Comparison of ENCODE assay signal across 8 cellular contexts in the genomic region with DNA sequence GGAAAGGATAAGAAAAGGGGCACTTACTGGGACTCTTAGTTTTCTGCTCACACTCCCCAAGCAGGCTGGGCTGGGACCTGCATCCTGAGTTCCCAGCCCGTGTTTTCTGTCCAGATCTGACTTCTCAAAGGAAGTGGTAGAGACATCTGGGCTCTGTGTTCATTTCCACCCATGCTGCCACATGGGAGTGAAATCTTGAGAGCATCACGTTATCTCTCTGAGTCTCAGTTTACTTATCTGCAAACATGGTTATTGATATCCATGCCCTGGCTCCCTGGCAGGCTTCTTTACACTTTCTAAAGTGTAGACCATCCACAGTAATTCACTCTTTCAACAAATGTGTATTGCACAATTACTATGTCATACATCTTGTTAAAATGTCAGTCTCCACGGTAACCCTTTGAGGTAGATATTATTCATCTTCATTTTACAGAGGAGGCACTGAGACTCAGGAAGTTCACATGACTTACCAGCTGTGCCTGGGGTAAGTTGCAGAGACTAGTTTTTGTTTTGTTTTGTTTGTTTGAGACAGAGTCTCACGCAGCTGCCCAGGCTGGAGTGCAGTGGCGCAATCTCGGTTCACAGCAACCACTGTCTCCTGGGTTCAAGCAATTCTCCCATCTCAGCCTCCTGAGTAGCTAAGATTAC. TPM values are rescaled to one million over a fixed set of nuclear protein-coding genes. Genes with fewer than 3 reads are reported as not detected.
DNase-seq lines count a peak whose midpoint lies in the region; ATAC-seq and TF ChIP-seq lines count a peak whose summit lies in the region.

No MANE protein-coding gene starts in this region.

- no peak for TF ChIP-seq CTCF in endothelial cell (IDR thresholded peaks at IDR 0.05; ENCODE audit: unreplicated experiment)
- no peak for TF ChIP-seq CTCF in upper lobe of right lung (IDR thresholded peaks at IDR 0.05)

- peaks cover 17% of the 10 kb centered on the region for H3K4me1 ChIP-seq in upper lobe of right lung

- no peaks in the 10 kb centered on the region for H3K9me3 ChIP-seq in upper lobe of right lung

- H3K27me3 Mint-ChIP-seq in endothelial cell (ENCODE audit: unreplicated experiment): peaks cover 8% of the 10 kb centered on the region

- H3K4me1 Mint-ChIP-seq in endothelial cell (ENCODE audit: unreplicated experiment): peaks cover 32% of the 10 kb centered on the region

- ATAC-seq in HG03159 (IDR thresholded peaks at IDR 0.05; ENCODE audit: unreplicated experiment) (peak; percentile 38), SK-N-SH treated with all-trans-retinoic acid at 6 μM for 48 hours (no peak), upper lobe of right lung (no peak), HG02852 (IDR thresholded peaks at IDR 0.05; ENCODE audit: unreplicated experiment) (no peak)

- no peak overlapping the region for H3K27ac ChIP-seq in upper lobe of right lung

- H3K36me3 ChIP-seq in upper lobe of right lung: no peaks in the 10 kb centered on the region

- intact Hi-C loops in upper lobe of right lung (cut with DNase I): no loop called here

- no peaks in the 10 kb centered on the region for H3K27me3 ChIP-seq in upper lobe of right lung

- DNase-seq in ELR (ENCODE audit: low read depth): peak; percentile 79
- DNase-seq in endothelial cell (ENCODE audit: low spot score): no peak
- DNase-seq in stimulated activated naive CD4-positive, alpha-beta T cell (lab: John Stamatoyannopoulos, UW): peak; percentile 16 to 80 (median 57)
- DNase-seq in upper lobe of right lung: no peak
- no peak for DNase-seq in middle frontal gyrus (ENCODE audit: extremely low spot score, low spot score)

- peak overlapping the region; percentile 25 for H3K4me3 Mint-ChIP-seq in endothelial cell (ENCODE audit: unreplicated experiment)

- H3K9me3 Mint-ChIP-seq in endothelial cell (ENCODE audit: unreplicated experiment): no peaks in the 10 kb centered on the region

- H3K36me3 Mint-ChIP-seq in endothelial cell (ENCODE audit: low read depth, unreplicated experiment): peaks cover 5% of the 10 kb centered on the region

- H3K27ac Mint-ChIP-seq in endothelial cell (ENCODE audit: unreplicated experiment): peak overlapping the region; percentile 30

- H3K4me3 ChIP-seq in upper lobe of right lung: no peak overlapping the region

TF ChIP-seq in SK-N-SH treated with all-trans-retinoic acid at 6 μM for 48 hours, 23 proteins besides CTCF, POLR2A, EP300 and RAD21:
- TF ChIP-seq ZFP3 (CRISPR knock-in tag; IDR thresholded peaks at IDR 0.05) (no peak), ISL1 (CRISPR knock-in tag; IDR thresholded peaks at IDR 0.05) (peak; percentile 25; the same call in 1 of the 2 replicates)
TF ChIP-seq in SK-N-SH treated with all-trans-retinoic acid at 6 μM for 48 hours: peak in this region for 1.

RNA-seq across cellular contexts. Expression of a gene that starts 3.4 kb away (rescaled TPM):
- total RNA-seq in endothelial cell (ENCODE audit: unreplicated experiment) (9.6 TPM), upper lobe of right lung (13.1 TPM)

RNA-seq across cellular contexts. Expression of a gene that starts 9.9 kb away (rescaled TPM):
- total RNA-seq in endothelial cell (ENCODE audit: unreplicated experiment) (13.8 TPM), upper lobe of right lung (10.6 TPM)

RNA-seq across cellular contexts. Expression of a gene that starts 17.4 kb away (rescaled TPM):
- total RNA-seq in endothelial cell (ENCODE audit: unreplicated experiment): 33.5 TPM
- 16.3 TPM for total RNA-seq in upper lobe of right lung

RNA-seq across cellular contexts. Expression of a gene that starts 33.5 kb away (rescaled TPM):
- total RNA-seq in endothelial cell (ENCODE audit: unreplicated experiment) (9.7 TPM), upper lobe of right lung (11.5 TPM)

RNA-seq across cellular contexts. Expression of a gene that starts 41.7 kb away (rescaled TPM):
- total RNA-seq in endothelial cell (ENCODE audit: unreplicated experiment) (31.4 TPM), upper lobe of right lung (25.8 TPM)

Comparison
In these comparisons a context has a peak if more than half of its experiments do, and no peak if none do; other contexts are left out.
1. DNase-seq: peak in ELR (single experiment) and stimulated activated naive CD4-positive, alpha-beta T cell (6 of 6); none in endothelial cell (single experiment), upper lobe of right lung (single experiment) and middle frontal gyrus (single experiment).